33 cellular contexts compared by ENCODE assay signal in genomic region chr1:226470921-226471320, GRCh38.
"Had no signal": no experiment of that assay in that cellular context is flagged by ENCODE, and none has a peak within 500 bp of the region (broad histone marks: within the 10 kb centered on the region; RNA-seq: fewer than 3 reads in every experiment).

No MANE protein-coding gene starts in this region.

- H3K4me3 ChIP-seq: adrenal gland, body of pancreas, breast epithelium had no signal

- H3K9me3 ChIP-seq: adrenal gland, body of pancreas, breast epithelium had no signal

- H3K27me3 ChIP-seq: adrenal gland, body of pancreas, breast epithelium had no signal

- H3K36me3 ChIP-seq: adrenal gland, brain microvascular endothelial cell, breast epithelium had no signal

- ATAC-seq: activated CD8-positive, alpha-beta T cell treated with anti-CD3 and anti-CD28 coated beads for 36 hours; activated naive CD4-positive, alpha-beta T cell treated with anti-CD3 and anti-CD28 coated beads, Interleukin-2, amount 50 U/mL, for 72 hours; activated T-cell treated with anti-CD3 and anti-CD28 coated beads, Interleukin-2, amount 50 U/mL, for 4 hours; activated T-cell treated with anti-CD3 and anti-CD28 coated beads, Interleukin-2, amount 50 U/mL, for 72 hours; activated T-helper 17 cell treated with anti-CD3 and anti-CD28 coated beads, Interleukin-2, amount 50 U/mL, for 72 hours; body of pancreas had no signal

- DNase-seq: activated B cell treated with CpG ODN at 0.5 μM for 24 hours; activated CD4-positive, alpha-beta memory T cell treated with anti-CD3 and anti-CD28 coated beads for 36 hours; activated CD4-positive, alpha-beta T cell treated with anti-CD3 and anti-CD28 coated beads for 4 hours; activated CD4-positive, alpha-beta T cell treated with anti-CD3 and anti-CD28 coated beads, Interleukin-2, amount 10 ng/mL, durations not matched to agents 24 days and 14 days; activated CD4-positive, alpha-beta T cell treated with anti-CD3 and anti-CD28 coated beads, Interleukin-2, amount 50 U/mL, for 1 hour; activated CD4-positive, alpha-beta T cell treated with anti-CD3 and anti-CD28 coated beads, Interleukin-2, amount 50 U/mL, for 4 hours; activated CD4-positive, CD25-positive, alpha-beta regulatory T cell treated with anti-CD3 and anti-CD28 coated beads, Interleukin-2, amount 50 U/mL, for 72 hours; activated CD8-positive, alpha-beta memory T cell treated with anti-CD3 and anti-CD28 coated beads, Interleukin-2, amount 50 U/mL, for 4 hours; activated CD8-positive, alpha-beta T cell treated with anti-CD3 and anti-CD28 coated beads for 36 hours; activated effector memory CD4-positive, alpha-beta T cell treated with anti-CD3 and anti-CD28 coated beads, Interleukin-2, amount 50 U/mL, for 16 hours; activated gamma-delta T cell treated with Interleukin-2 at 50 U/mL for 16 hours; activated naive CD4-positive, alpha-beta T cell; activated naive CD4-positive, alpha-beta T cell treated with anti-CD3 and anti-CD28 coated beads for 36 hours; activated naive CD4-positive, alpha-beta T cell treated with anti-CD3 and anti-CD28 coated beads, Interleukin-2, amount 50 U/mL, for 16 hours; activated naive CD8-positive, alpha-beta T cell treated with anti-CD3 and anti-CD28 coated beads for 36 hours; activated T-cell treated with anti-CD3 and anti-CD28 coated beads for 4 hours; activated T-cell treated with anti-CD3 and anti-CD28 coated beads, Interleukin-2, amount 50 U/mL, for 1 hour; activated T-cell treated with anti-CD3 and anti-CD28 coated beads, Interleukin-2, amount 50 U/mL, for 4 hours; activated T-cell treated with anti-CD3 and anti-CD28 coated beads, Interleukin-2, amount 50 U/mL, for 72 hours; adrenal gland; amniotic stem cell; aorta; body of pancreas; brain microvascular endothelial cell; caudate nucleus; cerebellar nuclear complex; T-helper 1 cell; T-helper 2 cell; T-helper 9 cell had no signal

- H3K4me1 ChIP-seq: adrenal gland, body of pancreas, breast epithelium had no signal

- H3K27ac ChIP-seq: adrenal gland, body of pancreas, brain microvascular endothelial cell, breast epithelium, VCaP had no signal
